1 cellular context compared by ENCODE assay signal in genomic region chr17:10394201-10394887, GRCh38.
TF ChIP-seq lines count a peak whose summit lies in the region.

No MANE protein-coding gene starts in this region.

TF ChIP-seq in K562, 482 proteins besides CTCF, POLR2A, EP300 and RAD21 (continued from another document):
- TF ChIP-seq SFPQ (IDR thresholded peaks at IDR 0.05; ENCODE audit: low read depth, low read length): no peak
TF ChIP-seq in K562: peak in this region for 1.
